28 cellular contexts compared by ENCODE assay signal in genomic region chrX:53824686-53825085, GRCh38.
"Had no signal": no experiment of that assay in that cellular context is flagged by ENCODE, and none has a peak within 500 bp of the region (broad histone marks: within the 10 kb centered on the region; RNA-seq: fewer than 3 reads in every experiment).

No MANE protein-coding gene starts in this region.

- H3K36me3 ChIP-seq: colonic mucosa, esophagus muscularis mucosa, esophagus squamous epithelium, gastrocnemius medialis, gastroesophageal sphincter, heart left ventricle, heart right ventricle had no signal

- H3K9me3 ChIP-seq: colonic mucosa, esophagus muscularis mucosa, esophagus squamous epithelium, gastrocnemius medialis, gastroesophageal sphincter, heart left ventricle, heart right ventricle had no signal

- FAIRE-seq: endometrium, endothelial cell of umbilical vein, frontal cortex had no signal

- H3K27ac Mint-ChIP-seq: dendritic cell treated with granulocyte-macrophage colony-stimulating factor and Interleukin-4, amounts not matched to agents 40 ng/mL and 50 ng/mL, for 4 days; effector memory CD8-positive, alpha-beta T cell; endodermal cell had no signal

- H3K4me1 ChIP-seq: colonic mucosa, esophagus muscularis mucosa, esophagus squamous epithelium, foreskin keratinocyte, gastrocnemius medialis, gastroesophageal sphincter, heart left ventricle, heart right ventricle had no signal

- ATAC-seq: effector memory CD8-positive, alpha-beta T cell; esophagus mucosa; foreskin keratinocyte; gastrocnemius medialis; gastroesophageal sphincter; heart left ventricle; heart right ventricle had no signal

- H3K27ac ChIP-seq: colonic mucosa, coronary artery, dorsolateral prefrontal cortex, epithelial cell of prostate, esophagus muscularis mucosa, esophagus squamous epithelium, foreskin keratinocyte, gastrocnemius medialis, gastroesophageal sphincter, heart left ventricle, heart right ventricle had no signal

- H3K4me3 Mint-ChIP-seq: dendritic cell treated with granulocyte-macrophage colony-stimulating factor and Interleukin-4, amounts not matched to agents 40 ng/mL and 50 ng/mL, for 4 days; effector memory CD8-positive, alpha-beta T cell; endodermal cell had no signal

- H3K9me3 Mint-ChIP-seq: dendritic cell treated with granulocyte-macrophage colony-stimulating factor and Interleukin-4, amounts not matched to agents 40 ng/mL and 50 ng/mL, for 4 days; effector memory CD8-positive, alpha-beta T cell had no signal

- H3K27me3 ChIP-seq: colonic mucosa, esophagus muscularis mucosa, esophagus squamous epithelium, foreskin keratinocyte, gastrocnemius medialis, gastroesophageal sphincter, heart right ventricle had no signal

- H3K4me1 Mint-ChIP-seq: endodermal cell had no signal

- H3K4me3 ChIP-seq: colonic mucosa, coronary artery, dorsolateral prefrontal cortex, esophagus muscularis mucosa, esophagus squamous epithelium, gastrocnemius medialis, gastroesophageal sphincter, heart left ventricle, heart right ventricle had no signal

- DNase-seq: colonic mucosa; cortex of kidney; dermis blood vessel endothelial cell; dorsolateral prefrontal cortex; effector CD4-positive, alpha-beta T cell; effector CD8-positive, alpha-beta T cell; effector memory CD4-positive, alpha-beta T cell; effector memory CD8-positive, alpha-beta T cell; endodermal cell; erythroblast; esophagus squamous epithelium; foreskin fibroblast; foreskin melanocyte; gastrocnemius medialis; glutamatergic neuron; head of caudate nucleus; heart left ventricle; heart right ventricle had no signal

- H3K27me3 Mint-ChIP-seq: dendritic cell treated with granulocyte-macrophage colony-stimulating factor and Interleukin-4, amounts not matched to agents 40 ng/mL and 50 ng/mL, for 4 days; effector memory CD8-positive, alpha-beta T cell had no signal
